ENCODE assay signal across 24 cellular contexts in genomic region chr1:103959565-103959964, GRCh38.
"Had no signal": no experiment of that assay in that cellular context is flagged by ENCODE, and none has a peak within 500 bp of the region (broad histone marks: within the 10 kb centered on the region; RNA-seq: fewer than 3 reads in every experiment).

No MANE protein-coding gene starts in this region.

- H3K4me2 ChIP-seq: KMS-11, PC-9 had no signal

- H3K9me3 ChIP-seq: Peyer's patch, SJCRH30 had no signal

- ATAC-seq: HepG2, K562, Right ventricle myocardium inferior, SK-N-SH treated with all-trans-retinoic acid at 6 μM for 48 hours had no signal

- H3K4me3 ChIP-seq: K562, PC-9, Peyer's patch, SJCRH30 had no signal

- H3K27me3 ChIP-seq: Peyer's patch, SJCRH30 had no signal

- H3K36me3 ChIP-seq: Peyer's patch, SJCRH30 had no signal

- H3K9ac ChIP-seq: KMS-11 had no signal

- H3K4me1 ChIP-seq: Peyer's patch, SJCRH30 had no signal

- DNase-seq: IMR-90; Kasumi-1; MM.1S; NCI-H1092 treated with DMSO at 0.1 percent for 48 hours; NCI-H1436; NCI-H1694; NCI-H187 treated with DMSO at 0.1 percent for 48 hours; NCI-H2029 treated with DMSO at 0.1 percent for 48 hours; NCI-H2171; NCI-H226; NCI-H446; NCI-H524; NCI-H526 treated with DMSO at 0.1 percent for 48 hours; NCI-H748 treated with DMSO at 0.1 percent for 48 hours; NK-92 treated with Interleukin-12 subunit alpha and Interleukin-12 subunit beta, amount 100 ng/mL, for 24 hours; PC-9; Peyer's patch; SHP77 treated with DMSO at 0.1 percent for 48 hours; SJCRH30 had no signal

- H3K27ac ChIP-seq: KMS-11, PC-9, Peyer's patch, SJCRH30 had no signal

- H2AFZ ChIP-seq: PC-9 had no signal
